Comparison of ENCODE assay signal across 16 cellular contexts in the genomic region with DNA sequence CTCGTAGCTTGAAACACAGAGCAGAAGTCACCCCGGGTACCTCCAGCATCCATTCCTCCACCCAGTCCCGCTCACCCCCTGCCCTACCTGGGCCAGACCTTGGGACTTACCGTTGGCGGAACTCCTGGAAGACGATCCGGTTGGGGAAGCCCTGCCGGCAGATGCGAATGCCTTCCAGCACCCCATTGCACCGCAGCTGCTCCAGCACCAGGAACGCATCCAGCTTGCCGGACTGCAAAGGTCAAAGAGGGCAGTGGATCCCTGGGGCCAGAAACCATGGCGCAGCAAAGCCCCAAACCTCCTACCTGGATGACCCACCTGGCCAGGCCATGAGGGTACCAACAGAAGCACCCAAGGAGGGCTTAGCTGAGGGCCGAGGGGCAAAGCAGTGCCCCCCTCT.
DNase-seq lines count a peak whose midpoint lies in the region; ATAC-seq and TF ChIP-seq lines count a peak whose summit lies in the region.
"Had no signal": no experiment of that assay in that cellular context is flagged by ENCODE, and none has a peak within 500 bp of the region (broad histone marks: within the 10 kb centered on the region; RNA-seq: fewer than 3 reads in every experiment).

No MANE protein-coding gene starts in this region.

- H3K9me3 Mint-ChIP-seq in T-cell: no peaks in the 10 kb centered on the region
- H3K9me3 Mint-ChIP-seq: HFFc6 had no signal

- no peak for ATAC-seq in gastroesophageal sphincter
- no peak for ATAC-seq in HG02623 (IDR thresholded peaks at IDR 0.05; ENCODE audit: unreplicated experiment)
- no peak for ATAC-seq in T-cell (replicated peaks in 1 of 4)

- H3K27me3 ChIP-seq in esophagus muscularis mucosa (no peaks in the 10 kb centered on the region), gastroesophageal sphincter (no peaks in the 10 kb centered on the region), sigmoid colon (no peaks in the 10 kb centered on the region)

- CTCF ChIA-PET in T-cell (lab: Charles Lee): interaction anchor here in 1 of 2 donors (0.7 kb wide), 1 partner anchor 320 kb away, joined by 3 read pairs; no protein-coding TSS in a partner anchor

- TF ChIP-seq CTCF in esophagus muscularis mucosa (IDR thresholded peaks at IDR 0.05) (no peak), gastroesophageal sphincter (IDR thresholded peaks at IDR 0.05) (no peak), sigmoid colon (IDR thresholded peaks at IDR 0.05) (no peak)

- no peak for DNase-seq in esophagus muscularis mucosa (ENCODE audit: extremely low spot score)
- DNase-seq in sigmoid colon: no peak
- no peak for DNase-seq in activated CD8-positive, alpha-beta memory T cell treated with anti-CD3 and anti-CD28 coated beads, Interleukin-2, amount 50 U/mL, for 48 hours
- no peak for DNase-seq in T-cell
- DNase-seq: C1 segment of cervical spinal cord; Calu3; CD4-positive, alpha-beta memory T cell; COR-L47; DMS53; DMS79 treated with DMSO at 0.1 percent for 48 hours; GF-D8; GOT3; HFFc6 had no signal

- no peak overlapping the region for H3K4me3 ChIP-seq in esophagus muscularis mucosa
- no peak overlapping the region for H3K4me3 ChIP-seq in gastroesophageal sphincter
- no peak overlapping the region for H3K4me3 ChIP-seq in sigmoid colon
- H3K4me3 ChIP-seq: HAP-1 had no signal

- H3K4me1 ChIP-seq in esophagus muscularis mucosa: peaks cover 0 to 79% (median 70%) of the 10 kb centered on the region in 4 donors
- H3K4me1 ChIP-seq in gastroesophageal sphincter: peaks cover 0 to 72% (median 0%) of the 10 kb centered on the region in 3 donors
- peaks cover 0 to 30% (median 12%) of the 10 kb centered on the region in 4 donors for H3K4me1 ChIP-seq in sigmoid colon
- H3K4me1 ChIP-seq: HAP-1 had no signal

- H3K36me3 ChIP-seq in esophagus muscularis mucosa (peaks cover 13 to 100% (median 88%) of the 10 kb centered on the region in 4 donors), gastroesophageal sphincter (peaks cover 2 to 100% of the 10 kb centered on the region in 2 donors), sigmoid colon (peaks cover 80 to 100% (median 91%) of the 10 kb centered on the region in 4 donors)
- H3K36me3 ChIP-seq: HAP-1 had no signal

- H3K4me3 Mint-ChIP-seq in T-cell: no peak overlapping the region
- H3K4me3 Mint-ChIP-seq: CD4-positive, alpha-beta memory T cell; HFFc6 had no signal

- H3K4me1 Mint-ChIP-seq in T-cell: no peaks in the 10 kb centered on the region

- TF ChIP-seq EP300 in esophagus muscularis mucosa (IDR thresholded peaks at IDR 0.05) (no peak), gastroesophageal sphincter (IDR thresholded peaks at IDR 0.05) (no peak), sigmoid colon (IDR thresholded peaks at IDR 0.05) (no peak)

- intact Hi-C loops in esophagus muscularis mucosa (cut with DNase I) (no loop called here), sigmoid colon (cut with DNase I) (no loop called here)

- peaks cover 25% of the 10 kb centered on the region for H3K36me3 Mint-ChIP-seq in T-cell

- TF ChIP-seq POLR2A in esophagus muscularis mucosa (IDR thresholded peaks at IDR 0.05; ENCODE audit: low read depth) (no peak), gastroesophageal sphincter (IDR thresholded peaks at IDR 0.05) (no peak), sigmoid colon (IDR thresholded peaks at IDR 0.05) (no peak)

- H3K27ac ChIP-seq in esophagus muscularis mucosa (replicated peaks in 1 of 4) (peak overlapping the region; percentile 70 to 75 (median 73)), gastroesophageal sphincter (peak overlapping the region in 3 of 4 donors; percentile 33 to 78 (median 75)), sigmoid colon (peak overlapping the region; percentile 40 to 95 (median 70))

- H3K9me3 ChIP-seq in esophagus muscularis mucosa: no peaks in the 10 kb centered on the region
- no peaks in the 10 kb centered on the region for H3K9me3 ChIP-seq in gastroesophageal sphincter
- H3K9me3 ChIP-seq in sigmoid colon: no peaks in the 10 kb centered on the region
- H3K9me3 ChIP-seq: HAP-1 had no signal

- POLR2A ChIA-PET in T-cell (lab: Charles Lee): no interaction called here

- no peaks in the 10 kb centered on the region for H3K27me3 Mint-ChIP-seq in T-cell
- H3K27me3 Mint-ChIP-seq: CD4-positive, alpha-beta memory T cell had no signal

- H3K27ac Mint-ChIP-seq in T-cell: no peak overlapping the region
- H3K27ac Mint-ChIP-seq: HFFc6 had no signal

- WGBS in esophagus muscularis mucosa: 66% methylated on average over 14 of the region's 14 CpGs
- 40% methylated on average over 1 of the region's 14 CpGs; no CpG with 5 or more reads in 1 of the 2 donors for WGBS in gastroesophageal sphincter (ENCODE audit: low coverage in 1 of 2), 2 donors
- WGBS in sigmoid colon, 2 donors: 92 to 96% methylated on average over 14 of the region's 14 CpGs
